10 cellular contexts compared by ENCODE assay signal in the genomic region with DNA sequence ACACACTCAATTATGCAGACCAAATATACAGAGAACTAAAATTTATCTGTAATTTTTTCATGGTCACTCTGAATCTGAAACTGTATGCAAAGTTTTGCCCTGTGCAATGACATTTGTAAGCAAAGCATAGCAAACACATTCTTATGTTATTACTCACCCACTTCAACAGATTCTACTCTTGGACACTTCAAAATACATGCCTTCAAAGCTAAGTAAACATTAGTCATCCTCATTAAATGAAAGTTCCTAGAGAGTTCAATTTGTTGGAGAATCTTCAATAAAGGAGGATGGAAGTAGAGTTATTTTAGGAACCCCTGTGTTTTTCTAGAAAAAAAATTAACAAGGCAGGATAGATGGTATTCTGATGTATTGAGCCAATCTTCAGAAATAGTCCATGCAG.
A peak's percentile ranks its signal among the peaks of the same experiment; 100 is the strongest.
DNase-seq lines count a peak whose midpoint lies in the region; ATAC-seq, FAIRE-seq and TF ChIP-seq lines count a peak whose summit lies in the region.
"Had no signal": no experiment of that assay in that cellular context is flagged by ENCODE, and none has a peak within 500 bp of the region (broad histone marks: within the 10 kb centered on the region; RNA-seq: fewer than 3 reads in every experiment).

No MANE protein-coding gene starts in this region.

- H3K9me3 Mint-ChIP-seq in neural progenitor cell, result no peaks in the 10 kb centered on the region
- H3K9me3 Mint-ChIP-seq: activated naive CD8-positive, alpha-beta T cell treated with anti-CD3 and anti-CD28 coated beads for 36 hours had no signal

- DNase-seq in ELR (ENCODE audit: low read depth) (peak; percentile 41), HepG2 (ENCODE audit: low spot score) (peak; percentile 86), neural progenitor cell (ENCODE audit: low spot score) (no peak), sigmoid colon (no peak), NCI-H2227 (lab: John Stamatoyannopoulos, UW; ENCODE audit: unreplicated experiment) (no peak)
- DNase-seq: activated naive CD8-positive, alpha-beta T cell treated with anti-CD3 and anti-CD28 coated beads for 36 hours; stimulated activated naive CD4-positive, alpha-beta T cell treated with Interleukin-2 at 50 U/mL for 16 hours had no signal

- in situ Hi-C loops in HepG2 (cut with HindIII; ENCODE audit: extremely low pct_ligation_motif_present, low pct_unique_long_range_greater_than_20kb), result no loop called here

- FAIRE-seq in HepG2 (lab: Jason Lieb, UNC), result no peak

- TF ChIP-seq POLR2A in HepG2 (IDR thresholded peaks at IDR 0.05; ENCODE audit: insufficient read depth in 1 of 2, low read depth in 2 of 2, low read length in 2 of 2) (no peak), sigmoid colon (IDR thresholded peaks at IDR 0.05) (no peak)

- no peaks in the 10 kb centered on the region for H3F3A ChIP-seq in neural progenitor cell (ENCODE audit: low read depth)

- H3K4me1 ChIP-seq in HepG2 (ENCODE audit: insufficient read depth, low read length), result peaks cover 10% of the 10 kb centered on the region
- H3K4me1 ChIP-seq in neural progenitor cell, result no peaks in the 10 kb centered on the region
- peaks cover 0 to 15% (median 10%) of the 10 kb centered on the region in 4 donors for H3K4me1 ChIP-seq in sigmoid colon

- H3K4me2 ChIP-seq in HepG2 (ENCODE audit: low read depth, low read length), result no peak overlapping the region
- no peak overlapping the region for H3K4me2 ChIP-seq in neural progenitor cell

- BruUV-seq in HepG2 (replicated peaks; lab: Mats Ljungman, UMichigan), result no TSS peak

- intact Hi-C loops in HepG2 (cut with micrococcal nuclease; ENCODE audit: unreplicated experiment), result no loop called here
- intact Hi-C loops in sigmoid colon (cut with DNase I), result no loop called here

- no peak overlapping the region for H3K27ac ChIP-seq in HepG2 (ENCODE audit: extremely low read length, insufficient read depth, low read length)
- H3K27ac ChIP-seq in neural progenitor cell, result no peak overlapping the region
- no peak overlapping the region for H3K27ac ChIP-seq in sigmoid colon

- H3K9ac ChIP-seq in HepG2 (ENCODE audit: insufficient read depth, low read depth, low read length) (no peak overlapping the region), neural progenitor cell (no peak overlapping the region)

- no peaks in the 10 kb centered on the region for H3K36me3 Mint-ChIP-seq in neural progenitor cell
- H3K36me3 Mint-ChIP-seq: activated naive CD8-positive, alpha-beta T cell treated with anti-CD3 and anti-CD28 coated beads for 36 hours had no signal

- TF ChIP-seq EP300 in HepG2 (IDR thresholded peaks at IDR 0.05; ENCODE audit: low read depth in 2 of 2, low read length in 2 of 2) (peak in 1 of 2 experiments; percentile 60; a peak in 1 of 4 replicates), HepG2 (CRISPR knock-in tag; IDR thresholded peaks at IDR 0.05; ENCODE audit: borderline replicate concordance) (no peak), sigmoid colon (IDR thresholded peaks at IDR 0.05) (no peak)

- H3K36me3 ChIP-seq in HepG2 (replicated peaks in 1 of 2; ENCODE audit: control insufficient read depth in 1 of 2, insufficient read depth in 2 of 2, low read length in 2 of 2) (no peaks in the 10 kb centered on the region), neural progenitor cell (no peaks in the 10 kb centered on the region), sigmoid colon (no peaks in the 10 kb centered on the region)

- H3K4me3 ChIP-seq in HepG2 (replicated peaks in 1 of 3; ENCODE audit: insufficient read depth in 1 of 3, low read depth in 2 of 3, low read length in 3 of 3), result no peak overlapping the region
- H3K4me3 ChIP-seq in neural progenitor cell, result no peak overlapping the region
- H3K4me3 ChIP-seq in sigmoid colon, result no peak overlapping the region

- H3K27me3 ChIP-seq in HepG2 (ENCODE audit: control insufficient read depth in 1 of 2, insufficient read depth in 2 of 2, low read length in 2 of 2), result no peaks in the 10 kb centered on the region
- H3K27me3 ChIP-seq in neural progenitor cell, result no peaks in the 10 kb centered on the region
- H3K27me3 ChIP-seq in sigmoid colon, result no peaks in the 10 kb centered on the region

- POLR2A ChIA-PET in HepG2 (lab: Yijun Ruan, JAX), result no interaction called here

- TF ChIP-seq RAD21 in HepG2 (CRISPR knock-in tag; IDR thresholded peaks at IDR 0.05), result no peak

- H3K9me3 ChIP-seq in HepG2 (ENCODE audit: low read length) (no peaks in the 10 kb centered on the region), neural progenitor cell (ENCODE audit: low read depth) (no peaks in the 10 kb centered on the region), sigmoid colon (no peaks in the 10 kb centered on the region)

- H2AFZ ChIP-seq in HepG2 (ENCODE audit: low read length) (no peak overlapping the region), neural progenitor cell (replicated peaks) (no peak overlapping the region)

- peak; percentile 60 for ATAC-seq in HG03025 (IDR thresholded peaks at IDR 0.05; ENCODE audit: low FRiP score, unreplicated experiment)
- peak; percentile 98 for ATAC-seq in SK-N-SH treated with all-trans-retinoic acid at 6 μM for 48 hours
- peak; percentile 94 for ATAC-seq in HepG2
- ATAC-seq in HG02642 (IDR thresholded peaks at IDR 0.05; ENCODE audit: poor library complexity, unreplicated experiment), result no peak

- no peak overlapping the region for H3K27ac Mint-ChIP-seq in neural progenitor cell
- H3K27ac Mint-ChIP-seq: activated naive CD8-positive, alpha-beta T cell treated with anti-CD3 and anti-CD28 coated beads for 36 hours had no signal

- H3K27me3 Mint-ChIP-seq in neural progenitor cell (ENCODE audit: insufficient read depth, low read depth), result no peaks in the 10 kb centered on the region
- H3K27me3 Mint-ChIP-seq: activated naive CD8-positive, alpha-beta T cell treated with anti-CD3 and anti-CD28 coated beads for 36 hours had no signal

- CTCF ChIA-PET in HepG2 (lab: Yijun Ruan, JAX; ENCODE audit: low intra/inter-chr PET ratio, low total read pairs), result no interaction called here

- no peaks in the 10 kb centered on the region for H4K20me1 ChIP-seq in HepG2 (ENCODE audit: insufficient read depth, low read length)
- no peaks in the 10 kb centered on the region for H4K20me1 ChIP-seq in neural progenitor cell (ENCODE audit: low read depth)

- TF ChIP-seq CTCF in HepG2 (CRISPR knock-in tag; IDR thresholded peaks at IDR 0.05), result no peak
- TF ChIP-seq CTCF in neural progenitor cell (IDR thresholded peaks at IDR 0.05), result no peak
- TF ChIP-seq CTCF in sigmoid colon (IDR thresholded peaks at IDR 0.05), result no peak

- H3K4me1 Mint-ChIP-seq in neural progenitor cell, result peaks cover 9% of the 10 kb centered on the region
- H3K4me1 Mint-ChIP-seq: activated naive CD8-positive, alpha-beta T cell treated with anti-CD3 and anti-CD28 coated beads for 36 hours had no signal

- H3K4me3 Mint-ChIP-seq in neural progenitor cell, result no peak overlapping the region
- H3K4me3 Mint-ChIP-seq: activated naive CD8-positive, alpha-beta T cell treated with anti-CD3 and anti-CD28 coated beads for 36 hours had no signal

- H3K79me2 ChIP-seq in HepG2 (ENCODE audit: insufficient read depth, low read length) (no peaks in the 10 kb centered on the region), neural progenitor cell (ENCODE audit: low read depth) (no peaks in the 10 kb centered on the region)

TF ChIP-seq in SK-N-SH treated with all-trans-retinoic acid at 6 μM for 48 hours, 23 proteins besides CTCF, POLR2A, EP300 and RAD21 (continues in another document):
- TF ChIP-seq ESRRG (CRISPR knock-in tag; IDR thresholded peaks at IDR 0.05), result no peak
- peak; percentile 88 for TF ChIP-seq ISL1 (CRISPR knock-in tag; IDR thresholded peaks at IDR 0.05)
- TF ChIP-seq RARB (CRISPR knock-in tag; IDR thresholded peaks at IDR 0.05), result no peak
- no peak for TF ChIP-seq ARNTL (CRISPR knock-in tag; IDR thresholded peaks at IDR 0.05; ENCODE audit: borderline replicate concordance, low read depth)
- no peak for TF ChIP-seq POU6F1 (CRISPR knock-in tag; IDR thresholded peaks at IDR 0.05; ENCODE audit: borderline replicate concordance, low read depth)
- TF ChIP-seq TOX (CRISPR knock-in tag; IDR thresholded peaks at IDR 0.05; ENCODE audit: borderline replicate concordance), result no peak

TF ChIP-seq in HepG2, 621 proteins besides CTCF, POLR2A, EP300 and RAD21 (continues in another document):
- TF ChIP-seq, protein P1, sequence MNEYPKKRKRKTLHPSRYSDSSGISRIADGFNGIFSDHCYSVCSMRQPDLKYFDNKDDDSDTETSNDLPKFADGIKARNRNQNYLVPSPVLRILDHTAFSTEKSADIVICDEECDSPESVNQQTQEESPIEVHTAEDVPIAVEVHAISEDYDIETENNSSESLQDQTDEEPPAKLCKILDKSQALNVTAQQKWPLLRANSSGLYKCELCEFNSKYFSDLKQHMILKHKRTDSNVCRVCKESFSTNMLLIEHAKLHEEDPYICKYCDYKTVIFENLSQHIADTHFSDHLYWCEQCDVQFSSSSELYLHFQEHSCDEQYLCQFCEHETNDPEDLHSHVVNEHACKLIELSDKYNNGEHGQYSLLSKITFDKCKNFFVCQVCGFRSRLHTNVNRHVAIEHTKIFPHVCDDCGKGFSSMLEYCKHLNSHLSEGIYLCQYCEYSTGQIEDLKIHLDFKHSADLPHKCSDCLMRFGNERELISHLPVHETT (CRISPR knock-in tag; conservative IDR thresholded peaks at IDR 0.05), result no peak
- TF ChIP-seq SATB2 (CRISPR knock-in tag; IDR thresholded peaks at IDR 0.05) (no peak), MTA3 (CRISPR knock-in tag; IDR thresholded peaks at IDR 0.05) (no peak), MAZ (IDR thresholded peaks at IDR 0.05; ENCODE audit: borderline replicate concordance, low read depth, low read length) (no peak), MAZ (CRISPR knock-in tag; IDR thresholded peaks at IDR 0.05; ENCODE audit: low read depth) (no peak), CEBPG (CRISPR knock-in tag; IDR thresholded peaks at IDR 0.05) (no peak), PPARG (CRISPR knock-in tag; conservative IDR thresholded peaks at IDR 0.05) (0 out of 2 replicates have a peak, but pooled peaks have one; percentile 10), RCOR2 (CRISPR knock-in tag; IDR thresholded peaks at IDR 0.05) (no peak), THAP7 (CRISPR knock-in tag; IDR thresholded peaks at IDR 0.05) (no peak), TARDBP (CRISPR knock-in tag; IDR thresholded peaks at IDR 0.05) (no peak), SRY (CRISPR knock-in tag; IDR thresholded peaks at IDR 0.05) (no peak), SMAD1 (CRISPR knock-in tag; IDR thresholded peaks at IDR 0.05; ENCODE audit: borderline replicate concordance, low read depth) (no peak), RBM39 (IDR thresholded peaks at IDR 0.05; ENCODE audit: low read depth, low read length, poor library complexity, severe bottlenecking) (no peak), DNMT3B (CRISPR knock-in tag; conservative IDR thresholded peaks at IDR 0.05) (no peak), PRMT3 (CRISPR knock-in tag; IDR thresholded peaks at IDR 0.05; ENCODE audit: borderline replicate concordance, low read depth) (no peak)

Comparison
In these comparisons a context has a peak if more than half of its experiments do, and no peak if none do; other contexts are left out.
1. DNase-seq: peak in ELR (single experiment) and HepG2 (single experiment); none in neural progenitor cell (single experiment), sigmoid colon (single experiment) and NCI-H2227 (single experiment).